ENCODE assay signal across 8 cellular contexts in the genomic region with DNA sequence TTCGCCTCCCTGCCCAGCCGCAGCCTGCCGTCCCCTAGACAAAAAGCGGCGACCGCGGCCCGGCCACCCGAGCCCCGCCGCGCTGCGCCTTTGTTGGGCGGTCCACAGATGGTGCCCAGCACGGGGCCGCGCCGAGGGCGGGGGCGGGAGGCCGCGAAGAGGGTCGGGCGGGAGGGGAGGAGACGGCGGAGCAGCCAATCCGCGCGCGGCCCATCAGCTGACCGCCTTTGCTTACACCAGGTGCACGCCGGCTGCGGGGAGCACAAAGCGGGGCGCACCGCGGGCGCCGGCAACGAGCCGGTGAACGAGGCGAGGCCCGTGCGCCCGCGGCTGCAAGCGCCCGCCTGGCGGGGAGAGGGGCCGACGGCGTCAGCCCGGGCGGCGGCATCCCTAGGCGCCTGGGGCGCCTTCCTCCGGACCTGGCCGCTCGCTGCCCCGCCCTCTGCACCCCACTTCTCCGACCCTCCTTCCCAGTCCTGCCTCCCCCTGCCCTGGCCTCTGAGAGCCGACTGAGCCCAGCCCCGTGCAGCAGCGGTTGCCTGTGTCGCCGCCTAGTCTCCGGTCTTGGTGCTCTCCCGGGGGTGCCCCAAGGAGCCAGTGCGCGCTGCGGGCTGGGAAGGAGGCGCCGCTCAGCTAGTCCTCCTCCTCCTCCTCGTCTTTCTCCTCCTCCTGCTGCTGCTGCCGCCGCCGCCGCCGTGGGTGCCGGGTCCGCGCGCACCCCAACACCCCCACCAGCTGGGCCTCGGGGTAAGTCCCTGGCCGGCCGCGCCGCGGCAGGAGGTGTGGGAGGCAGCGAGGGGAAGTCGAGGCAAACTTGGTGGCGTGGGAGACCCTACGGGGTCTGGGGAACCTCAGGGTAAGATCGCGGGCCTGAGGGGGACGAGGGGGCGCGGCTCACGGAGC. TPM values are rescaled to one million over a fixed set of nuclear protein-coding genes. Genes with fewer than 3 reads are reported as not detected.
DNase-seq lines count a peak whose midpoint lies in the region; ATAC-seq and TF ChIP-seq lines count a peak whose summit lies in the region.

A gene (plus strand): TSS at position 259 of the 903 bp plus-strand sequence. CDS start 45,211 bp downstream, outside the sequence.

- CTCF ChIA-PET in WTC11 (lab: Charles Lee) = no interaction called here

- DNase-seq in GM12864 (ENCODE audit: low read depth) (no peak), HuH-7 (ENCODE audit: low spot score) (peak; percentile 94), WTC11 (ENCODE audit: low spot score) (peak; percentile 93), coronary artery (ENCODE audit: low spot score) (no peak), medulla oblongata (ENCODE audit: extremely low spot score) (peak; percentile 79), DMS153 (lab: John Stamatoyannopoulos, UW) (no peak), HFFc6 (no peak)
- peak in 2 of 3 donors; percentile 5 to 41 for DNase-seq in stimulated activated CD4-positive, alpha-beta T cell treated with anti-CD3 and anti-CD28 coated beads, TNF-alpha, amount 100 ng/mL, for 48 hours (ENCODE audit: low read depth in 3 of 3)

- H3K4me1 Mint-ChIP-seq in WTC11 (peaks cover 44% of the 10 kb centered on the region), HFFc6 (ENCODE audit: low read depth) (no peaks in the 10 kb centered on the region)

- H3K27ac Mint-ChIP-seq in WTC11 (peak within 1 kb of the TSS; percentile 98), HFFc6 (no peak within 1 kb of the TSS)

- H3K9me3 Mint-ChIP-seq in WTC11 = peaks cover 7% of the 10 kb centered on the region
- peaks cover 21% of the 10 kb centered on the region for H3K9me3 Mint-ChIP-seq in HFFc6

- H3K36me3 Mint-ChIP-seq in WTC11 (peaks cover 18% of the 10 kb centered on the region), HFFc6 (ENCODE audit: low read depth) (0 out of 2 replicates have a peak, but pooled peaks cover 5% of the 10 kb centered on the region)

- POLR2A ChIA-PET in WTC11 (lab: Charles Lee) = interaction anchor here (0.7 to 3.0 kb wide), 3 partner anchors 9 to 618 kb away, joined by 6 to 8 read pairs (median 7); no protein-coding TSS in a partner anchor

- H3K27ac ChIP-seq in coronary artery = peak within 1 kb of the TSS in 1 of 2 donors; percentile 41

- H3K27me3 Mint-ChIP-seq in WTC11 (ENCODE audit: low read depth) (peaks cover 22% of the 10 kb centered on the region), HFFc6 (ENCODE audit: insufficient read depth) (peaks cover 6% of the 10 kb centered on the region)

- TF ChIP-seq CTCF in GM12864 (IDR thresholded peaks at IDR 0.05; ENCODE audit: low read depth, low read length, missing control alignments) (no peak), WTC11 (IDR thresholded peaks at IDR 0.05) (no peak), coronary artery (IDR thresholded peaks at IDR 0.05) (no peak), HFFc6 (IDR thresholded peaks at IDR 0.05) (no peak)

- peak; percentile 75 for ATAC-seq in WTC11

- H3K4me3 Mint-ChIP-seq in WTC11 = peak within 1 kb of the TSS; percentile 89
- no peak within 1 kb of the TSS for H3K4me3 Mint-ChIP-seq in HFFc6

- H3K4me3 ChIP-seq in GM12864 (ENCODE audit: low read depth, low read length) = peak within 1 kb of the TSS; percentile 32
- H3K4me3 ChIP-seq in coronary artery = peak within 1 kb of the TSS; percentile 80

TF ChIP-seq in WTC11, 78 proteins besides CTCF, POLR2A, EP300 and RAD21 (continues in another document):
- no peak for TF ChIP-seq ZNF416 (CRISPR knock-in tag; IDR thresholded peaks at IDR 0.05)
- TF ChIP-seq, protein P1, sequence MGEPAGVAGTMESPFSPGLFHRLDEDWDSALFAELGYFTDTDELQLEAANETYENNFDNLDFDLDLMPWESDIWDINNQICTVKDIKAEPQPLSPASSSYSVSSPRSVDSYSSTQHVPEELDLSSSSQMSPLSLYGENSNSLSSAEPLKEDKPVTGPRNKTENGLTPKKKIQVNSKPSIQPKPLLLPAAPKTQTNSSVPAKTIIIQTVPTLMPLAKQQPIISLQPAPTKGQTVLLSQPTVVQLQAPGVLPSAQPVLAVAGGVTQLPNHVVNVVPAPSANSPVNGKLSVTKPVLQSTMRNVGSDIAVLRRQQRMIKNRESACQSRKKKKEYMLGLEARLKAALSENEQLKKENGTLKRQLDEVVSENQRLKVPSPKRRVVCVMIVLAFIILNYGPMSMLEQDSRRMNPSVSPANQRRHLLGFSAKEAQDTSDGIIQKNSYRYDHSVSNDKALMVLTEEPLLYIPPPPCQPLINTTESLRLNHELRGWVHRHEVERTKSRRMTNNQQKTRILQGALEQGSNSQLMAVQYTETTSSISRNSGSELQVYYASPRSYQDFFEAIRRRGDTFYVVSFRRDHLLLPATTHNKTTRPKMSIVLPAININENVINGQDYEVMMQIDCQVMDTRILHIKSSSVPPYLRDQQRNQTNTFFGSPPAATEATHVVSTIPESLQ (CRISPR knock-in tag; IDR thresholded peaks at IDR 0.05) = no peak
- no peak for TF ChIP-seq NFATC4 (CRISPR knock-in tag; IDR thresholded peaks at IDR 0.05)
- TF ChIP-seq, protein P2, sequence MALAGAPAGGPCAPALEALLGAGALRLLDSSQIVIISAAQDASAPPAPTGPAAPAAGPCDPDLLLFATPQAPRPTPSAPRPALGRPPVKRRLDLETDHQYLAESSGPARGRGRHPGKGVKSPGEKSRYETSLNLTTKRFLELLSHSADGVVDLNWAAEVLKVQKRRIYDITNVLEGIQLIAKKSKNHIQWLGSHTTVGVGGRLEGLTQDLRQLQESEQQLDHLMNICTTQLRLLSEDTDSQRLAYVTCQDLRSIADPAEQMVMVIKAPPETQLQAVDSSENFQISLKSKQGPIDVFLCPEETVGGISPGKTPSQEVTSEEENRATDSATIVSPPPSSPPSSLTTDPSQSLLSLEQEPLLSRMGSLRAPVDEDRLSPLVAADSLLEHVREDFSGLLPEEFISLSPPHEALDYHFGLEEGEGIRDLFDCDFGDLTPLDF (CRISPR knock-in tag; IDR thresholded peaks at IDR 0.05) = no peak
- TF ChIP-seq ESRRA (CRISPR knock-in tag; IDR thresholded peaks at IDR 0.05; ENCODE audit: borderline replicate concordance) = 0 out of 2 replicates have a peak, but pooled peaks have one; percentile 38
- TF ChIP-seq, protein P3, sequence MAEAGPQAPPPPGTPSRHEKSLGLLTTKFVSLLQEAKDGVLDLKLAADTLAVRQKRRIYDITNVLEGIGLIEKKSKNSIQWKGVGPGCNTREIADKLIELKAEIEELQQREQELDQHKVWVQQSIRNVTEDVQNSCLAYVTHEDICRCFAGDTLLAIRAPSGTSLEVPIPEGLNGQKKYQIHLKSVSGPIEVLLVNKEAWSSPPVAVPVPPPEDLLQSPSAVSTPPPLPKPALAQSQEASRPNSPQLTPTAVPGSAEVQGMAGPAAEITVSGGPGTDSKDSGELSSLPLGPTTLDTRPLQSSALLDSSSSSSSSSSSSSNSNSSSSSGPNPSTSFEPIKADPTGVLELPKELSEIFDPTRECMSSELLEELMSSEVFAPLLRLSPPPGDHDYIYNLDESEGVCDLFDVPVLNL (CRISPR knock-in tag; IDR thresholded peaks at IDR 0.05; ENCODE audit: borderline replicate concordance, low read depth) = no peak
- TF ChIP-seq RELA (CRISPR knock-in tag; IDR thresholded peaks at IDR 0.05; ENCODE audit: borderline replicate concordance) = no peak
- TF ChIP-seq, protein P4, sequence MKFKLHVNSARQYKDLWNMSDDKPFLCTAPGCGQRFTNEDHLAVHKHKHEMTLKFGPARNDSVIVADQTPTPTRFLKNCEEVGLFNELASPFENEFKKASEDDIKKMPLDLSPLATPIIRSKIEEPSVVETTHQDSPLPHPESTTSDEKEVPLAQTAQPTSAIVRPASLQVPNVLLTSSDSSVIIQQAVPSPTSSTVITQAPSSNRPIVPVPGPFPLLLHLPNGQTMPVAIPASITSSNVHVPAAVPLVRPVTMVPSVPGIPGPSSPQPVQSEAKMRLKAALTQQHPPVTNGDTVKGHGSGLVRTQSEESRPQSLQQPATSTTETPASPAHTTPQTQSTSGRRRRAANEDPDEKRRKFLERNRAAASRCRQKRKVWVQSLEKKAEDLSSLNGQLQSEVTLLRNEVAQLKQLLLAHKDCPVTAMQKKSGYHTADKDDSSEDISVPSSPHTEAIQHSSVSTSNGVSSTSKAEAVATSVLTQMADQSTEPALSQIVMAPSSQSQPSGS (CRISPR knock-in tag; IDR thresholded peaks at IDR 0.05; ENCODE audit: borderline replicate concordance, low read depth) = no peak
- 0 out of 2 replicates have a peak, but pooled peaks have one; percentile 3 for TF ChIP-seq ZNF317 (CRISPR knock-in tag; IDR thresholded peaks at IDR 0.05; ENCODE audit: borderline replicate concordance, low read depth)
- TF ChIP-seq NR3C1 (CRISPR knock-in tag; conservative IDR thresholded peaks at IDR 0.05; ENCODE audit: low read depth) = no peak
- no peak for TF ChIP-seq HMGA2 (CRISPR knock-in tag; IDR thresholded peaks at IDR 0.05)
- TF ChIP-seq, protein P5, sequence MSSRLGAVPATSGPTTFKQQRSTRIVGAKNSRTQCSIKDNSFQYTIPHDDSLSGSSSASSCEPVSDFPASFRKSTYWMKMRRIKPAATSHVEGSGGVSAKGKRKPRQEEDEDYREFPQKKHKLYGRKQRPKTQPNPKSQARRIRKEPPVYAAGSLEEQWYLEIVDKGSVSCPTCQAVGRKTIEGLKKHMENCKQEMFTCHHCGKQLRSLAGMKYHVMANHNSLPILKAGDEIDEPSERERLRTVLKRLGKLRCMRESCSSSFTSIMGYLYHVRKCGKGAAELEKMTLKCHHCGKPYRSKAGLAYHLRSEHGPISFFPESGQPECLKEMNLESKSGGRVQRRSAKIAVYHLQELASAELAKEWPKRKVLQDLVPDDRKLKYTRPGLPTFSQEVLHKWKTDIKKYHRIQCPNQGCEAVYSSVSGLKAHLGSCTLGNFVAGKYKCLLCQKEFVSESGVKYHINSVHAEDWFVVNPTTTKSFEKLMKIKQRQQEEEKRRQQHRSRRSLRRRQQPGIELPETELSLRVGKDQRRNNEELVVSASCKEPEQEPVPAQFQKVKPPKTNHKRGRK (CRISPR knock-in tag; IDR thresholded peaks at IDR 0.05; ENCODE audit: borderline replicate concordance) = no peak
- TF ChIP-seq, protein P6, sequence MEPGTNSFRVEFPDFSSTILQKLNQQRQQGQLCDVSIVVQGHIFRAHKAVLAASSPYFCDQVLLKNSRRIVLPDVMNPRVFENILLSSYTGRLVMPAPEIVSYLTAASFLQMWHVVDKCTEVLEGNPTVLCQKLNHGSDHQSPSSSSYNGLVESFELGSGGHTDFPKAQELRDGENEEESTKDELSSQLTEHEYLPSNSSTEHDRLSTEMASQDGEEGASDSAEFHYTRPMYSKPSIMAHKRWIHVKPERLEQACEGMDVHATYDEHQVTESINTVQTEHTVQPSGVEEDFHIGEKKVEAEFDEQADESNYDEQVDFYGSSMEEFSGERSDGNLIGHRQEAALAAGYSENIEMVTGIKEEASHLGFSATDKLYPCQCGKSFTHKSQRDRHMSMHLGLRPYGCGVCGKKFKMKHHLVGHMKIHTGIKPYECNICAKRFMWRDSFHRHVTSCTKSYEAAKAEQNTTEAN (CRISPR knock-in tag; IDR thresholded peaks at IDR 0.05) = no peak
- no peak for TF ChIP-seq ZNF138 (CRISPR knock-in tag; conservative IDR thresholded peaks at IDR 0.05)
- TF ChIP-seq GABPB1 (CRISPR knock-in tag; IDR thresholded peaks at IDR 0.05) = no peak
- peak; percentile 58; the same call in 1 of the 2 replicates for TF ChIP-seq SP1 (CRISPR knock-in tag; conservative IDR thresholded peaks at IDR 0.05)

RNA-seq across cellular contexts. Expression of the gene that starts here (rescaled TPM):
- total RNA-seq in WTC11 (2021) = 114 to 124 TPM (median 121 TPM) in 3 replicates
- total RNA-seq in HFFc6 (2021; fragmentation: NEBNext Ultra II Directional; extraction: Animal tissue kit (Norgen Biotek cat#: 25700)) = not detected

Comparison
In these comparisons a context has a peak if more than half of its experiments do, and no peak if none do; other contexts are left out.
1. RNA of the gene that starts here (total RNA-seq): 114 to 124 TPM in WTC11; not detected in HFFc6; every median in the first group is over 100 times any median in the second.
2. DNase-seq: peak in HuH-7 (single experiment), WTC11 (single experiment), medulla oblongata (single experiment) and stimulated activated CD4-positive, alpha-beta T cell treated with anti-CD3 and anti-CD28 coated beads, TNF-alpha, amount 100 ng/mL, for 48 hours (2 of 3); none in GM12864 (single experiment), coronary artery (single experiment), DMS153 (single experiment) and HFFc6 (single experiment).